Comparison of ENCODE assay signal across 1 cellular context in genomic region chr17:17626151-17626805, GRCh38.
A peak's percentile ranks its signal among the peaks of the same experiment; 100 is the strongest.
TF ChIP-seq lines count a peak whose summit lies in the region.

No MANE protein-coding gene starts in this region.

TF ChIP-seq in H1, 55 proteins besides CTCF, POLR2A, EP300 and RAD21:
- TF ChIP-seq PHF8 (conservative IDR thresholded peaks at IDR 0.05; ENCODE audit: low read depth, low read length) (no peak), CHD1 (IDR thresholded peaks at IDR 0.05; ENCODE audit: low read depth, low read length) (no peak), HDAC2 (IDR thresholded peaks at IDR 0.05; ENCODE audit: borderline replicate concordance in 1 of 2, low read depth in 2 of 2, low read length in 2 of 2) (no peak), RBBP5 (IDR thresholded peaks at IDR 0.05; ENCODE audit: borderline replicate concordance, low read depth, low read length) (peak; percentile 30; the same call in 1 of the 2 replicates), RFX5 (IDR thresholded peaks at IDR 0.05; ENCODE audit: borderline replicate concordance, low read depth, low read length) (no peak), SP2 (IDR thresholded peaks at IDR 0.05; ENCODE audit: low read length) (no peak), NANOG (IDR thresholded peaks at IDR 0.05; ENCODE audit: insufficient read depth, low read depth, low read length, poor library complexity, severe bottlenecking) (peak; percentile 66), YY1 (IDR thresholded peaks at IDR 0.05; ENCODE audit: low read depth, low read length) (peak; percentile 77), SIX5 (IDR thresholded peaks at IDR 0.05; ENCODE audit: low read depth, low read length) (no peak), CTBP2 (IDR thresholded peaks at IDR 0.05; ENCODE audit: borderline replicate concordance, insufficient read depth, insufficient read length, low read length) (peak; percentile 44), CREB1 (IDR thresholded peaks at IDR 0.05) (no peak), ASH2L (IDR thresholded peaks at IDR 0.05; ENCODE audit: low read length) (peak; percentile 65), TAF1 (IDR thresholded peaks at IDR 0.05; ENCODE audit: low read depth, low read length) (0 out of 2 replicates have a peak, but pooled peaks have one; percentile 19), GABPA (IDR thresholded peaks at IDR 0.05; ENCODE audit: borderline replicate concordance, insufficient read depth, low read length) (no peak), BRCA1 (IDR thresholded peaks at IDR 0.05; ENCODE audit: low read depth, low read length) (no peak), EGR1 (IDR thresholded peaks at IDR 0.05; ENCODE audit: borderline replicate concordance, low read depth, low read length) (peak; percentile 24; the same call in 1 of the 2 replicates), EZH2 (IDR thresholded peaks at IDR 0.05; ENCODE audit: low read depth, low read length, severe bottlenecking) (no peak), SUZ12 (IDR thresholded peaks at IDR 0.05; ENCODE audit: low read length) (no peak), POU5F1 (IDR thresholded peaks at IDR 0.05; ENCODE audit: low read depth, low read length) (no peak), MAX (IDR thresholded peaks at IDR 0.05) (peak; percentile 52; the same call in 1 of the 2 replicates)
- TF ChIP-seq, protein P1, sequence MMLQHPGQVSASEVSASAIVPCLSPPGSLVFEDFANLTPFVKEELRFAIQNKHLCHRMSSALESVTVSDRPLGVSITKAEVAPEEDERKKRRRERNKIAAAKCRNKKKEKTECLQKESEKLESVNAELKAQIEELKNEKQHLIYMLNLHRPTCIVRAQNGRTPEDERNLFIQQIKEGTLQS (IDR thresholded peaks at IDR 0.05; ENCODE audit: insufficient read depth, low read depth, low read length): no peak
- TF ChIP-seq, protein P2, sequence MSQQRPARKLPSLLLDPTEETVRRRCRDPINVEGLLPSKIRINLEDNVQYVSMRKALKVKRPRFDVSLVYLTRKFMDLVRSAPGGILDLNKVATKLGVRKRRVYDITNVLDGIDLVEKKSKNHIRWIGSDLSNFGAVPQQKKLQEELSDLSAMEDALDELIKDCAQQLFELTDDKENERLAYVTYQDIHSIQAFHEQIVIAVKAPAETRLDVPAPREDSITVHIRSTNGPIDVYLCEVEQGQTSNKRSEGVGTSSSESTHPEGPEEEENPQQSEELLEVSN (IDR thresholded peaks at IDR 0.05): peak; percentile 81
